Comparison of ENCODE assay signal across 25 cellular contexts in genomic region chr1:191530928-191531327, GRCh38.
"Had no signal": no experiment of that assay in that cellular context is flagged by ENCODE, and none has a peak within 500 bp of the region (broad histone marks: within the 10 kb centered on the region; RNA-seq: fewer than 3 reads in every experiment).

No MANE protein-coding gene starts in this region.

- H3K27ac ChIP-seq: PC-9, Peyer's patch, SJCRH30 had no signal

- H3K4me1 ChIP-seq: Peyer's patch, SJCRH30 had no signal

- DNase-seq: Karpas-422; KG1; MG63; NCI-H1092; NCI-H1105 treated with DMSO at 0.1 percent for 48 hours; NCI-H1417 treated with DMSO at 0.1 percent for 48 hours; NCI-H146; NCI-H187; NCI-H2029; NCI-H2081 treated with DMSO at 0.1 percent for 48 hours; NCI-H2171; NCI-H226; NCI-H446; NCI-H510A; NCI-H524 treated with DMSO at 0.1 percent for 48 hours; NCI-H69; NCI-H774; NK-92 treated with Interleukin-12 subunit alpha and Interleukin-12 subunit beta, amount 100 ng/mL, for 24 hours; OCI-M1; PC-9; Peyer's patch; SHP77 treated with DMSO at 0.1 percent for 48 hours; SJCRH30 had no signal

- ATAC-seq: Right ventricle myocardium inferior, SK-N-SH treated with all-trans-retinoic acid at 6 μM for 48 hours had no signal

- H3K27me3 ChIP-seq: MG63, Peyer's patch, SJCRH30 had no signal

- H3K4me3 ChIP-seq: MG63, PC-9, Peyer's patch, SJCRH30 had no signal

- H3K36me3 ChIP-seq: MG63, Peyer's patch, SJCRH30 had no signal

- H3K4me2 ChIP-seq: PC-9 had no signal

- H2AFZ ChIP-seq: PC-9 had no signal

- H3K9me3 ChIP-seq: MG63, Peyer's patch, SJCRH30 had no signal
